Comparison of ENCODE assay signal across 3 cellular contexts in the genomic region with DNA sequence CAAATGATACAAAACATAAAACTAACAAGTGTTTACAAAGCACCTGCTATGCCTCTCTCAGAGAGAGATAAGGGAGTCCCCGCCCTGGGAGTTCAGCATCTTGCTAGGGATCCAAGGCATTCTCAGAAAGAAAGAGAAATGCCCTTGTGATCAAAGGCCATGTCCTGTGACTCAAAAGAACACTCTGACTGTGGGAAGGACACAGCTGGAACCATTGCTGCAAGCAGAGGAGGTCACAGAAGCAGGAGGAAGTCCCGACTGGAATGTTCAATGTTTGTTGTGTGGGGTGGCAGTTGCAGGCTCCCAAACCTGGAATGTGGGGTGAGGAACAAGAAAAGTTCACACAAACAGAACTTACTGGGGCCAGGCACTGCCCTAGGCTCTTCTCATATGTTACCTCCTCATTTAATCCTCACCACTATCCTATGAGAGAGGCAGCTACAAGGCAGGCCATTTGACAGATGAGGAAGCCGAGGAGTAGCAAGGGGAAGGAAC.
"Had no signal": no experiment of that assay in that cellular context is flagged by ENCODE, and none has a peak within 500 bp of the region (broad histone marks: within the 10 kb centered on the region; RNA-seq: fewer than 3 reads in every experiment).

No MANE protein-coding gene starts in this region.

- H3K9me3 Mint-ChIP-seq: H9 had no signal

- H3K4me3 Mint-ChIP-seq: H9 had no signal

- DNase-seq: HCEC 1CT, IMR-90 had no signal
